Comparison of ENCODE assay signal across 8 cellular contexts in the genomic region with DNA sequence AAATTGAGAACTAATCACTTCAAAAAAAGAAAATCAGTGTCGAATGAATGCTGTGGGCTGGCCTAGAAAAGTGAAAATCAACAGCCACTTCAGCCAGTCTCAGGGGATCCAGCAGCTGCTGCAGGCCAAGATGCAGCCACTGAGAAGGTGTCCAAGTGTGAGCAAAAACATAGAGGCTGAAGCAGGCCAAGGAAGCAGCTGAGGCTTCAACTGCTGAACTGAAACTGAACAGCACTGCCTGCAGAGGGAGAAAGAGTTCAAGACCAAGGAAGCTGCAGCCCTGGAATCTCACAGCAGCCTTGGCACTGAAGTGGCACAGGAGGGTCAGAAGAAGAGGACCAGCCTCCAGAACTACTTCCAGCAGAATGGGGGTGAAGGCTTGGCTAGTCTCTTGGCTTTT. TPM values are rescaled to one million over a fixed set of nuclear protein-coding genes. Genes with fewer than 3 reads are reported as not detected.
DNase-seq lines count a peak whose midpoint lies in the region; ATAC-seq, FAIRE-seq and TF ChIP-seq lines count a peak whose summit lies in the region.

No MANE protein-coding gene starts in this region.

- H3K4me3 ChIP-seq in MG63 = no peak overlapping the region
- no peak overlapping the region for H3K4me3 ChIP-seq in pancreas

- WGBS in pancreas, 2 donors = 7 to 12% methylated on average over 1 of the region's 1 CpG

- no peak overlapping the region for H3K27ac ChIP-seq in pancreas

- no peaks in the 10 kb centered on the region for H3K4me1 ChIP-seq in pancreas

- H3K36me3 ChIP-seq in MG63 = no peaks in the 10 kb centered on the region
- H3K36me3 ChIP-seq in pancreas = no peaks in the 10 kb centered on the region

- H3K9me3 ChIP-seq in MG63 (no peaks in the 10 kb centered on the region), pancreas (no peaks in the 10 kb centered on the region)

- DNase-seq in MG63 = peak; percentile 26
- peak; percentile 17 for DNase-seq in dermis blood vessel endothelial cell
- DNase-seq in pancreas = peak in 1 of 6 donors; percentile 5
- DNase-seq in KG1 (lab: John Stamatoyannopoulos, UW) = no peak
- no peak for DNase-seq in NCI-H1694 (lab: John Stamatoyannopoulos, UW)

- FAIRE-seq in pancreas (lab: Jason Lieb, UNC) = no peak

- no peaks in the 10 kb centered on the region for H3K27me3 ChIP-seq in MG63
- H3K27me3 ChIP-seq in pancreas = no peaks in the 10 kb centered on the region

- ATAC-seq in GM21723 (IDR thresholded peaks at IDR 0.05; ENCODE audit: unreplicated experiment) = peak; percentile 67
- ATAC-seq in pancreas = peak in 3 of 4 donors; percentile 50 to 55 (median 52)
- ATAC-seq in HG02970 (IDR thresholded peaks at IDR 0.05; ENCODE audit: low FRiP score, unreplicated experiment) = no peak

- intact Hi-C loops in pancreas (cut with DNase I) = no loop called here

- peak; percentile 24; the same call in 1 of the 2 replicates for TF ChIP-seq CTCF in GM12874 (IDR thresholded peaks at IDR 0.05; ENCODE audit: insufficient read depth, low read depth, low read length)
- no peak for TF ChIP-seq CTCF in pancreas (IDR thresholded peaks at IDR 0.05)

RNA-seq across cellular contexts. Expression of a gene that starts 15.8 kb away (rescaled TPM):
- total RNA-seq in MG63 (2014; rRNA removed; shearing (Covaris generic); ENCODE audit: low replicate concordance) = not detected in 2 replicates
- total RNA-seq in dermis blood vessel endothelial cell (not detected in 2 replicates), pancreas (not detected)
- polyA plus RNA-seq in pancreas = not detected

RNA-seq across cellular contexts. Expression of a gene that starts 28.0 kb away (rescaled TPM):
- not detected in 2 replicates for total RNA-seq in MG63 (2014; rRNA removed; shearing (Covaris generic); ENCODE audit: low replicate concordance)
- total RNA-seq in dermis blood vessel endothelial cell (not detected in 2 replicates), pancreas (not detected)
- polyA plus RNA-seq in pancreas = not detected

Comparison
In these comparisons a context has a peak if more than half of its experiments do, and no peak if none do; other contexts are left out.
1. DNase-seq: peak in MG63 (single experiment) and dermis blood vessel endothelial cell (single experiment); none in KG1 (single experiment) and NCI-H1694 (single experiment).